Comparison of ENCODE assay signal across 2 cellular contexts in the genomic region with DNA sequence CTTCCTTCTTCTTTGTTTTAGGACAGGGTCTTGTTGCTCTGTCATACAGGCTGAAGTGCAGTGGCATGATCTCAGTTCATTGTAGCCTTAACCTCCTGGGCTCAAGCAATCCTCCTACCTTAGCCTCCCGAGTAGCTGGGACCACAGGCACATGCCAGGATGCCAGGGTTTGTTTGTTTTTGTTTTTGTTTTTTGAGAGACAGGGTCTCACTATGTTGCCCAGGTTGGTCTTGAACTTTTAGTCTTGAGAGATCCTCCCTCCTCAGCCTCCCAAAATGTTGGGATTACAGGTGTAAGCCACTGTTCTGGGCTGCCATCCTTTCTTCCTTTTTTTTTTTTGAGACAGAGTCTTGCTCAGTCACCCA.
TF ChIP-seq lines count a peak whose summit lies in the region.

No MANE protein-coding gene starts in this region.

TF ChIP-seq in IMR-90, 13 proteins besides CTCF, POLR2A, EP300 and RAD21 (continued from another document):
- TF ChIP-seq MXI1 (IDR thresholded peaks at IDR 0.05; ENCODE audit: borderline replicate concordance, low read depth, low read length) (no peak), FOS (IDR thresholded peaks at IDR 0.05; ENCODE audit: low read depth, low read length) (no peak), MAFK (IDR thresholded peaks at IDR 0.05; ENCODE audit: low read depth, low read length) (no peak), SMC3 (IDR thresholded peaks at IDR 0.05; ENCODE audit: low read depth, low read length) (no peak), BHLHE40 (IDR thresholded peaks at IDR 0.05; ENCODE audit: low read depth, low read length) (no peak), RCOR1 (IDR thresholded peaks at IDR 0.05; ENCODE audit: insufficient replicate concordance, low read length) (no peak), NFE2L2 (IDR thresholded peaks at IDR 0.05; ENCODE audit: low read depth, low read length) (no peak), CHD1 (IDR thresholded peaks at IDR 0.05; ENCODE audit: low read depth, low read length) (no peak)
- TF ChIP-seq, protein P1, sequence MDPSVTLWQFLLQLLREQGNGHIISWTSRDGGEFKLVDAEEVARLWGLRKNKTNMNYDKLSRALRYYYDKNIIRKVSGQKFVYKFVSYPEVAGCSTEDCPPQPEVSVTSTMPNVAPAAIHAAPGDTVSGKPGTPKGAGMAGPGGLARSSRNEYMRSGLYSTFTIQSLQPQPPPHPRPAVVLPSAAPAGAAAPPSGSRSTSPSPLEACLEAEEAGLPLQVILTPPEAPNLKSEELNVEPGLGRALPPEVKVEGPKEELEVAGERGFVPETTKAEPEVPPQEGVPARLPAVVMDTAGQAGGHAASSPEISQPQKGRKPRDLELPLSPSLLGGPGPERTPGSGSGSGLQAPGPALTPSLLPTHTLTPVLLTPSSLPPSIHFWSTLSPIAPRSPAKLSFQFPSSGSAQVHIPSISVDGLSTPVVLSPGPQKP (IDR thresholded peaks at IDR 0.05; ENCODE audit: borderline replicate concordance, low read depth, low read length) = no peak
- TF ChIP-seq, protein P2, sequence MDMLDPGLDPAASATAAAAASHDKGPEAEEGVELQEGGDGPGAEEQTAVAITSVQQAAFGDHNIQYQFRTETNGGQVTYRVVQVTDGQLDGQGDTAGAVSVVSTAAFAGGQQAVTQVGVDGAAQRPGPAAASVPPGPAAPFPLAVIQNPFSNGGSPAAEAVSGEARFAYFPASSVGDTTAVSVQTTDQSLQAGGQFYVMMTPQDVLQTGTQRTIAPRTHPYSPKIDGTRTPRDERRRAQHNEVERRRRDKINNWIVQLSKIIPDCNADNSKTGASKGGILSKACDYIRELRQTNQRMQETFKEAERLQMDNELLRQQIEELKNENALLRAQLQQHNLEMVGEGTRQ (IDR thresholded peaks at IDR 0.05; ENCODE audit: low read depth, low read length) = no peak

TF ChIP-seq in WTC11, 78 proteins besides CTCF, POLR2A, EP300 and RAD21:
- TF ChIP-seq, protein P3, sequence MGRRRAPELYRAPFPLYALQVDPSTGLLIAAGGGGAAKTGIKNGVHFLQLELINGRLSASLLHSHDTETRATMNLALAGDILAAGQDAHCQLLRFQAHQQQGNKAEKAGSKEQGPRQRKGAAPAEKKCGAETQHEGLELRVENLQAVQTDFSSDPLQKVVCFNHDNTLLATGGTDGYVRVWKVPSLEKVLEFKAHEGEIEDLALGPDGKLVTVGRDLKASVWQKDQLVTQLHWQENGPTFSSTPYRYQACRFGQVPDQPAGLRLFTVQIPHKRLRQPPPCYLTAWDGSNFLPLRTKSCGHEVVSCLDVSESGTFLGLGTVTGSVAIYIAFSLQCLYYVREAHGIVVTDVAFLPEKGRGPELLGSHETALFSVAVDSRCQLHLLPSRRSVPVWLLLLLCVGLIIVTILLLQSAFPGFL (CRISPR knock-in tag; IDR thresholded peaks at IDR 0.05; ENCODE audit: borderline replicate concordance) = no peak
